ENCODE assay signal across 12 cellular contexts in the genomic region with DNA sequence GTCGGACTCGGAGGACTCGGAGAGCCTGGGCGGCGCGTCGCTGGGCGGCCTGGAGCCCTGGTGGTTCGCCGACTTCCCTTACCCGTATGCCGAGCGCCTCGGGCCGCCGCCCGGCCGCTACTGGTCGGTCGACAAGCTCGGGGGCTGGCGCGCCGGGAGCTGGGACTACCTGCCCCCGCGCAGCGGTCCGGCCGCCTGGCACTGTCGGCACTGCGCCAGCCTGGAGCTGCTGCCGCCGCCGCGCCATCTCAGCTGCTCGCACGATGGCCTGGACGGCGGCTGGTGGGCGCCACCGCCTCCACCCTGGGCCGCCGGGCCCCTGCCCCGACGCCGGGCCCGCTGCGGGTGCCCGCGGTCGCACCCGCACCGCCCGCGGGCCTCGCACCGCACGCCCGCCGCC. TPM values are rescaled to one million over a fixed set of nuclear protein-coding genes. Genes with fewer than 3 reads are reported as not detected.
DNase-seq lines count a peak whose midpoint lies in the region; ATAC-seq, FAIRE-seq and TF ChIP-seq lines count a peak whose summit lies in the region.
"Had no signal": no experiment of that assay in that cellular context is flagged by ENCODE, and none has a peak within 500 bp of the region (broad histone marks: within the 10 kb centered on the region; RNA-seq: fewer than 3 reads in every experiment).

No MANE protein-coding gene starts in this region.

- intact Hi-C loops in K562 (cut with micrococcal nuclease) = no loop called here

- H3K79me2 ChIP-seq in K562 (ENCODE audit: control insufficient read depth, insufficient read depth, low read length) = peaks cover 25% of the 10 kb centered on the region
- H3K79me2 ChIP-seq in parathyroid adenoma = peaks cover 4% of the 10 kb centered on the region

- H3K36me3 ChIP-seq in K562 (ENCODE audit: control insufficient read depth, insufficient read depth, low read length) (peaks cover 42% of the 10 kb centered on the region), parathyroid adenoma (ENCODE audit: control insufficient read depth, insufficient read depth, low read length) (no peaks in the 10 kb centered on the region)

- H2AFZ ChIP-seq in K562 (ENCODE audit: low read depth, low read length) (no peak overlapping the region), parathyroid adenoma (peak overlapping the region; percentile 91)

- ATAC-seq in K562 = no peak
- no peak for ATAC-seq in HG03457 (IDR thresholded peaks at IDR 0.05; ENCODE audit: unreplicated experiment)

- in situ Hi-C loops in K562 (cut with MboI) = no loop called here

- no peak for TF ChIP-seq CTCF in K562 (IDR thresholded peaks at IDR 0.05 in 2 of 3, conservative IDR thresholded peaks at IDR 0.05 in 1 of 3; ENCODE audit: insufficient read depth in 2 of 3, low read depth in 1 of 3, low read length in 3 of 3)
- TF ChIP-seq CTCF in parathyroid adenoma (IDR thresholded peaks at IDR 0.05) = no peak

- H3K27me3 ChIP-seq in K562 (ENCODE audit: control insufficient read depth in 2 of 2, insufficient read depth in 2 of 2, low read length in 2 of 2) (no peaks in the 10 kb centered on the region), parathyroid adenoma (ENCODE audit: control insufficient read depth, insufficient read depth, low read length) (no peaks in the 10 kb centered on the region)

- H3K4me3 ChIP-seq in K562 (no peak overlapping the region), parathyroid adenoma (ENCODE audit: low read depth, low read length) (peak overlapping the region; percentile 11)

- CTCF ChIA-PET in K562 (lab: Yijun Ruan, JAX; ENCODE audit: low intra/inter-chr PET ratio) = no interaction called here

- H3K4me1 ChIP-seq in K562 (replicated peaks in 1 of 2; ENCODE audit: control insufficient read depth in 2 of 2, insufficient read depth in 2 of 2, low read length in 2 of 2) = peaks cover 12 to 14% of the 10 kb centered on the region in 2 experiments
- peaks cover 13% of the 10 kb centered on the region for H3K4me1 ChIP-seq in parathyroid adenoma

- no peak for TF ChIP-seq POLR2A in K562 (conservative IDR thresholded peaks at IDR 0.05)

- WGBS in K562 (ENCODE audit: insufficient coverage, low coverage, missing lambda C conversion rate) = 93% methylated on average over 28 of the region's 60 CpGs

- H3K4me2 ChIP-seq in K562 (ENCODE audit: insufficient read depth, low read length) (no peak overlapping the region), parathyroid adenoma (ENCODE audit: low read length) (no peak overlapping the region)

- no peak for TF ChIP-seq EP300 in K562 (IDR thresholded peaks at IDR 0.05; ENCODE audit: low read length)

- DNase-seq in NCI-H2029 (lab: John Stamatoyannopoulos, UW) = peak; percentile 47
- DNase-seq in NCI-H2029 treated with DMSO at 0.1 percent for 48 hours (lab: John Stamatoyannopoulos, UW) = no peak
- DNase-seq in GM03348 (ENCODE audit: low spot score) = peak; percentile 35
- DNase-seq in K562 (ENCODE audit: extremely low read depth in 1 of 4, low spot score in 3 of 4) = no peak
- no peak for DNase-seq in MV-4-11 (lab: John Stamatoyannopoulos, UW)
- DNase-seq in NCI-H128 (lab: John Stamatoyannopoulos, UW; ENCODE audit: unreplicated experiment) = no peak
- DNase-seq: ACHN; activated naive CD8-positive, alpha-beta T cell treated with anti-CD3 and anti-CD28 coated beads for 36 hours; effector memory CD4-positive, alpha-beta T cell; NCI-H526 treated with DMSO at 0.1 percent for 48 hours had no signal

- H3K27ac ChIP-seq in K562 (ENCODE audit: extremely low read depth, low read depth, low read length) (no peak overlapping the region), parathyroid adenoma (no peak overlapping the region)

- TF ChIP-seq RAD21 in K562 (CRISPR knock-in tag; conservative IDR thresholded peaks at IDR 0.05 in 1 of 2, IDR thresholded peaks at IDR 0.05 in 1 of 2) = no peak

- no peak for FAIRE-seq in K562 (lab: Jason Lieb, UNC)

- POLR2A ChIA-PET in K562 (lab: Yijun Ruan, JAX) = no interaction called here

- H3K9me3 ChIP-seq in K562 (replicated peaks; ENCODE audit: control insufficient read depth, insufficient read depth, low read depth, low read length) (no peaks in the 10 kb centered on the region), parathyroid adenoma (ENCODE audit: control insufficient read depth, low read length) (no peaks in the 10 kb centered on the region)

- H4K20me1 ChIP-seq in K562 (replicated peaks; ENCODE audit: control insufficient read depth, insufficient read depth, low read length) = no peaks in the 10 kb centered on the region

- no TSS peak for BruUV-seq in K562 (replicated peaks; lab: Mats Ljungman, UMichigan)

- H3K9ac ChIP-seq in K562 (ENCODE audit: insufficient read depth in 1 of 2, low read depth in 2 of 2, low read length in 2 of 2) (no peak overlapping the region), parathyroid adenoma (no peak overlapping the region)

- H3K9me1 ChIP-seq in K562 (ENCODE audit: control insufficient read depth, insufficient read depth, low read length) = no peaks in the 10 kb centered on the region

RNA-seq across cellular contexts. Expression of a gene that starts 2.5 kb away (rescaled TPM):
- 26.3 and 57.2 TPM in 2 replicates for total RNA-seq in K562 (2011; cell fraction: chromatin; rRNA removed; ENCODE audit: low replicate concordance)
- total RNA-seq in K562 (2011; cell fraction: nucleolus; rRNA removed) = 42.0 and 43.3 TPM in 2 replicates
- total RNA-seq in K562 (2011; cell fraction: nucleoplasm; rRNA removed) = 29.6 and 33.7 TPM in 2 replicates
- total RNA-seq in K562 (2014; rRNA removed) = 44.0 and 48.7 TPM in 2 replicates
- total RNA-seq in K562 (2014; rRNA removed; fragmentation: Illumina TruSeq; extraction: Trizol) = 20.4 and 21.2 TPM in 2 replicates
- total RNA-seq in K562 (2015; rRNA removed; fragmentation: Illumina TruSeq; extraction: Trizol) = 47.2 and 50.6 TPM in 2 replicates
- total RNA-seq in K562 (2021) = 87.2 and 88.2 TPM in 2 replicates
- polyA plus RNA-seq in K562 (2011; rRNA removed) = 22.2 and 22.4 TPM in 2 replicates
- 20.0 and 52.3 TPM in 2 replicates for polyA plus RNA-seq in K562 (2011; cell fraction: cytosol; rRNA removed)
- polyA plus RNA-seq in K562 (2011; cell fraction: nucleus; rRNA removed) = 13.5 and 20.7 TPM in 2 replicates
- polyA plus RNA-seq in K562 (2012) = 26.6 and 47.2 TPM in 2 replicates
- polyA plus RNA-seq in K562 (2014; fragmentation: Illumina TruSeq; extraction: Trizol) = 24.5 and 44.3 TPM in 2 replicates
- 1 to 10 TPM; 1.5 to 2.6 TPM for polyA plus RNA-seq in K562 (2014; fragmentation: Nextera tagmentation; extraction: Ambion mirVana)
- polyA plus RNA-seq in K562 (2014; rRNA removed) = 51.4 and 55.4 TPM in 2 replicates
- polyA minus RNA-seq in K562 (2011; rRNA and poly(A)+ RNA removed) = 11.4 and 14.9 TPM in 2 replicates
- 25.1 and 33.2 TPM in 2 replicates for polyA minus RNA-seq in K562 (2011; cell fraction: cytosol; rRNA and poly(A)+ RNA removed)
- 12.3 and 17.1 TPM in 2 replicates for polyA minus RNA-seq in K562 (2011; cell fraction: nucleus; rRNA and poly(A)+ RNA removed)

RNA-seq across cellular contexts. Expression of a gene that starts 12.1 kb away (rescaled TPM):
- total RNA-seq in K562 (2011; cell fraction: chromatin; rRNA removed; ENCODE audit: low replicate concordance) = 5.6 and 11.8 TPM in 2 replicates
- 6.8 and 8.0 TPM in 2 replicates for total RNA-seq in K562 (2011; cell fraction: nucleolus; rRNA removed)
- total RNA-seq in K562 (2011; cell fraction: nucleoplasm; rRNA removed) = 6.1 and 6.6 TPM in 2 replicates
- total RNA-seq in K562 (2014; rRNA removed) (0.18 and 0.41 TPM in 2 replicates), K562 (2014; rRNA removed; fragmentation: Illumina TruSeq; extraction: Trizol) (0.45 and 0.47 TPM in 2 replicates), K562 (2015; rRNA removed; fragmentation: Illumina TruSeq; extraction: Trizol) (0.76 and 0.94 TPM in 2 replicates), K562 (2021) (1.4 and 1.6 TPM in 2 replicates)
- polyA plus RNA-seq in K562 (2011; rRNA removed) (0.54 and 0.74 TPM in 2 replicates), K562 (2014; fragmentation: Illumina TruSeq; extraction: Trizol) (0.46 and 0.49 TPM in 2 replicates), K562 (2014; fragmentation: Nextera tagmentation; extraction: Ambion mirVana) (under 1 TPM; 0.15 to 0.38 TPM), K562 (2014; rRNA removed) (0.59 and 1.2 TPM in 2 replicates)
- polyA plus RNA-seq in K562 (2011; cell fraction: cytosol; rRNA removed) = 0.37 and 0.38 TPM in 2 replicates
- polyA plus RNA-seq in K562 (2011; cell fraction: nucleus; rRNA removed) = 2.4 and 2.6 TPM in 2 replicates
- polyA plus RNA-seq in K562 (2012) = 0.52 and 0.83 TPM in 2 replicates
- polyA minus RNA-seq in K562 (2011; rRNA and poly(A)+ RNA removed) = 0.91 and 1.2 TPM in 2 replicates
- 1.0 and 1.3 TPM in 2 replicates for polyA minus RNA-seq in K562 (2011; cell fraction: cytosol; rRNA and poly(A)+ RNA removed)
- polyA minus RNA-seq in K562 (2011; cell fraction: nucleus; rRNA and poly(A)+ RNA removed) = 0.89 and 1.3 TPM in 2 replicates

RNA-seq across cellular contexts. Expression of a gene that starts 25.9 kb away (rescaled TPM):
- 79.5 and 196 TPM in 2 replicates for total RNA-seq in K562 (2011; cell fraction: chromatin; rRNA removed; ENCODE audit: low replicate concordance)
- 87.7 and 88.8 TPM in 2 replicates for total RNA-seq in K562 (2011; cell fraction: nucleolus; rRNA removed)
- 87.0 and 108 TPM in 2 replicates for total RNA-seq in K562 (2011; cell fraction: nucleoplasm; rRNA removed)
- 31.8 and 34.9 TPM in 2 replicates for total RNA-seq in K562 (2014; rRNA removed)
- 14.7 and 15.9 TPM in 2 replicates for total RNA-seq in K562 (2014; rRNA removed; fragmentation: Illumina TruSeq; extraction: Trizol)
- 19.3 and 20.3 TPM in 2 replicates for total RNA-seq in K562 (2015; rRNA removed; fragmentation: Illumina TruSeq; extraction: Trizol)
- total RNA-seq in K562 (2021) = 37.8 and 43.8 TPM in 2 replicates
- 23.8 and 34.3 TPM in 2 replicates for polyA plus RNA-seq in K562 (2011; rRNA removed)
- 28.3 and 30.8 TPM in 2 replicates for polyA plus RNA-seq in K562 (2011; cell fraction: cytosol; rRNA removed)
- 96.2 and 120 TPM in 2 replicates for polyA plus RNA-seq in K562 (2011; cell fraction: nucleus; rRNA removed)
- 34.7 and 66.7 TPM in 2 replicates for polyA plus RNA-seq in K562 (2012)
- 31.5 and 33.7 TPM in 2 replicates for polyA plus RNA-seq in K562 (2014; fragmentation: Illumina TruSeq; extraction: Trizol)
- polyA plus RNA-seq in K562 (2014; fragmentation: Nextera tagmentation; extraction: Ambion mirVana) = 1 to 10 TPM; 1.8 to 4.0 TPM
- polyA plus RNA-seq in K562 (2014; rRNA removed) = 38.1 and 45.2 TPM in 2 replicates
- 22.5 and 23.2 TPM in 2 replicates for polyA minus RNA-seq in K562 (2011; rRNA and poly(A)+ RNA removed)
- 13.0 and 20.7 TPM in 2 replicates for polyA minus RNA-seq in K562 (2011; cell fraction: cytosol; rRNA and poly(A)+ RNA removed)
- polyA minus RNA-seq in K562 (2011; cell fraction: nucleus; rRNA and poly(A)+ RNA removed) = 33.0 and 46.9 TPM in 2 replicates

RNA-seq across cellular contexts. Expression of a gene that starts 49.8 kb away (rescaled TPM):
- 10.1 and 29.7 TPM in 2 replicates for total RNA-seq in K562 (2011; cell fraction: chromatin; rRNA removed; ENCODE audit: low replicate concordance)
- 20.7 and 23.5 TPM in 2 replicates for total RNA-seq in K562 (2011; cell fraction: nucleolus; rRNA removed)
- 16.9 and 17.3 TPM in 2 replicates for total RNA-seq in K562 (2011; cell fraction: nucleoplasm; rRNA removed)
- total RNA-seq in K562 (2014; rRNA removed) (4.7 and 5.3 TPM in 2 replicates), K562 (2014; rRNA removed; fragmentation: Illumina TruSeq; extraction: Trizol) (0.86 and 0.98 TPM in 2 replicates), K562 (2015; rRNA removed; fragmentation: Illumina TruSeq; extraction: Trizol) (1.8 and 2.7 TPM in 2 replicates), K562 (2021) (24.7 and 31.5 TPM in 2 replicates)
- polyA plus RNA-seq in K562 (2011; rRNA removed) (0.95 and 2.5 TPM in 2 replicates), K562 (2014; fragmentation: Illumina TruSeq; extraction: Trizol) (7.5 and 12.0 TPM in 2 replicates), K562 (2014; fragmentation: Nextera tagmentation; extraction: Ambion mirVana) (under 1 TPM; 0.32 to 0.55 TPM), K562 (2014; rRNA removed) (5.3 and 5.6 TPM in 2 replicates)
- polyA plus RNA-seq in K562 (2011; cell fraction: cytosol; rRNA removed) = 2.4 and 3.0 TPM in 2 replicates
- 10.1 and 14.4 TPM in 2 replicates for polyA plus RNA-seq in K562 (2011; cell fraction: nucleus; rRNA removed)
- polyA plus RNA-seq in K562 (2012) = 12.9 and 14.4 TPM in 2 replicates
- polyA minus RNA-seq in K562 (2011; rRNA and poly(A)+ RNA removed) = 1.9 and 2.3 TPM in 2 replicates
- 15.0 and 18.7 TPM in 2 replicates for polyA minus RNA-seq in K562 (2011; cell fraction: cytosol; rRNA and poly(A)+ RNA removed)
- polyA minus RNA-seq in K562 (2011; cell fraction: nucleus; rRNA and poly(A)+ RNA removed) = 7.8 and 8.8 TPM in 2 replicates

RNA-seq across cellular contexts. Expression of a gene that starts 51.9 kb away (rescaled TPM):
- 108 and 202 TPM in 2 replicates for total RNA-seq in K562 (2011; cell fraction: chromatin; rRNA removed; ENCODE audit: low replicate concordance)
- total RNA-seq in K562 (2011; cell fraction: nucleolus; rRNA removed) = 194 and 232 TPM in 2 replicates
- 218 and 234 TPM in 2 replicates for total RNA-seq in K562 (2011; cell fraction: nucleoplasm; rRNA removed)
- total RNA-seq in K562 (2014; rRNA removed) (54.2 and 66.1 TPM in 2 replicates), K562 (2014; rRNA removed; fragmentation: Illumina TruSeq; extraction: Trizol) (49.1 and 52.5 TPM in 2 replicates), K562 (2015; rRNA removed; fragmentation: Illumina TruSeq; extraction: Trizol) (58.5 and 60.6 TPM in 2 replicates), K562 (2021) (133 and 138 TPM in 2 replicates)
- polyA plus RNA-seq in K562 (2011; rRNA removed) (82.9 and 185 TPM in 2 replicates), K562 (2014; fragmentation: Illumina TruSeq; extraction: Trizol) (165 and 185 TPM in 2 replicates), K562 (2014; fragmentation: Nextera tagmentation; extraction: Ambion mirVana) (10 to 100 TPM in 1 of 2 experiments, 1 to 10 TPM in 1; 6.1 to 11.1 TPM), K562 (2014; rRNA removed) (75.0 and 76.4 TPM in 2 replicates)
- 130 and 145 TPM in 2 replicates for polyA plus RNA-seq in K562 (2011; cell fraction: cytosol; rRNA removed)
- 95.0 and 123 TPM in 2 replicates for polyA plus RNA-seq in K562 (2011; cell fraction: nucleus; rRNA removed)
- 104 and 182 TPM in 2 replicates for polyA plus RNA-seq in K562 (2012)
- polyA minus RNA-seq in K562 (2011; rRNA and poly(A)+ RNA removed) = 42.4 and 68.6 TPM in 2 replicates
- polyA minus RNA-seq in K562 (2011; cell fraction: cytosol; rRNA and poly(A)+ RNA removed) = 60.7 and 117 TPM in 2 replicates
- 10.4 and 21.3 TPM in 2 replicates for polyA minus RNA-seq in K562 (2011; cell fraction: nucleus; rRNA and poly(A)+ RNA removed)

Comparison
In these comparisons a context has a peak if more than half of its experiments do, and no peak if none do; other contexts are left out.
1. DNase-seq: peak in NCI-H2029 (single experiment) and GM03348 (single experiment); none in NCI-H2029 treated with DMSO at 0.1 percent for 48 hours (single experiment), K562 (0 of 4), MV-4-11 (single experiment) and NCI-H128 (single experiment).